14 cellular contexts compared by ENCODE assay signal in genomic region chr3:52210037-52210436, GRCh38. TPM values are rescaled to one million over a fixed set of nuclear protein-coding genes. Genes with fewer than 3 reads are reported as not detected.
A peak's percentile ranks its signal among the peaks of the same experiment; 100 is the strongest.
DNase-seq lines count a peak whose midpoint lies in the region; ATAC-seq and TF ChIP-seq lines count a peak whose summit lies in the region.
"Had no signal": no experiment of that assay in that cellular context is flagged by ENCODE, and none has a peak within 500 bp of the region (broad histone marks: within the 10 kb centered on the region; RNA-seq: fewer than 3 reads in every experiment).

No MANE protein-coding gene starts in this region.

- H3K9ac ChIP-seq in PC-3 (ENCODE audit: low read length) (0 out of 2 replicates have a peak overlapping the region, but pooled peaks have one; percentile 5), liver (ENCODE audit: low read depth in 1 of 2, low read length in 2 of 2) (no peak overlapping the region)

- H3K9me3 ChIP-seq in PC-3 (ENCODE audit: low read length) (no peaks in the 10 kb centered on the region), liver (ENCODE audit: control insufficient read depth in 4 of 4, low read length in 3 of 4) (no peaks in the 10 kb centered on the region)
- H3K9me3 ChIP-seq: HAP-1 had no signal

- H4K20me1 ChIP-seq in PC-3 (ENCODE audit: low read length) = no peaks in the 10 kb centered on the region

- 0 out of 2 replicates have a peak, but pooled peaks cover 13% of the 10 kb centered on the region for H3K79me2 ChIP-seq in PC-3 (ENCODE audit: low read length)

- no peak overlapping the region for H3K4me3 ChIP-seq in PC-3 (ENCODE audit: low read length)
- H3K4me3 ChIP-seq in liver (ENCODE audit: low read depth in 1 of 3, low read length in 3 of 3) = no peak overlapping the region
- H3K4me3 ChIP-seq: HAP-1, SK-N-MC had no signal

- peak overlapping the region; percentile 20 for H3K4me2 ChIP-seq in PC-3 (ENCODE audit: low read length)

- CTCF ChIA-PET in PC-3 (lab: Charles Lee) = no interaction called here

- H3K4me3 Mint-ChIP-seq in stimulated activated effector memory CD8-positive, alpha-beta T cell treated with anti-CD3 and anti-CD28 coated beads, Interleukin-12 subunit alpha, Interleukin-12 subunit beta, amount 100 ng/mL, for 72 hours = no peak overlapping the region
- H3K4me3 Mint-ChIP-seq: IgD-negative memory B cell had no signal

- TF ChIP-seq CTCF in C4-2B (conservative IDR thresholded peaks at IDR 0.05) = no peak
- TF ChIP-seq CTCF in PC-3 (conservative IDR thresholded peaks at IDR 0.05; ENCODE audit: low read depth, low read length) = no peak
- no peak for TF ChIP-seq CTCF in liver (IDR thresholded peaks at IDR 0.05; ENCODE audit: low read depth, low read length, missing input control)

- H3K9me3 Mint-ChIP-seq in stimulated activated effector memory CD8-positive, alpha-beta T cell treated with anti-CD3 and anti-CD28 coated beads, Interleukin-12 subunit alpha, Interleukin-12 subunit beta, amount 100 ng/mL, for 72 hours = no peaks in the 10 kb centered on the region
- H3K9me3 Mint-ChIP-seq: IgD-negative memory B cell had no signal

- DNase-seq in PC-3 (no peak), inferior parietal cortex (ENCODE audit: extremely low spot score) (no peak), T-helper 1 cell (no peak), DMS53 (lab: John Stamatoyannopoulos, UW) (no peak), iPS-NIHi7 (ENCODE audit: extremely low spot score) (no peak)
- DNase-seq in stimulated activated effector memory CD8-positive, alpha-beta T cell treated with anti-CD3 and anti-CD28 coated beads, Interleukin-12 subunit alpha, Interleukin-12 subunit beta, amount 100 ng/mL, for 72 hours (ENCODE audit: low spot score in 2 of 2) = no peak
- DNase-seq: NCI-H1436, NCI-H2081 treated with DMSO at 0.1 percent for 48 hours, NCI-H446 had no signal

- peak overlapping the region; percentile 9 for H3K27ac Mint-ChIP-seq in stimulated activated effector memory CD8-positive, alpha-beta T cell treated with anti-CD3 and anti-CD28 coated beads, Interleukin-12 subunit alpha, Interleukin-12 subunit beta, amount 100 ng/mL, for 72 hours

- H3K27me3 ChIP-seq in PC-3 (ENCODE audit: low read length) = no peaks in the 10 kb centered on the region
- no peaks in the 10 kb centered on the region for H3K27me3 ChIP-seq in liver (ENCODE audit: control insufficient read depth in 4 of 4, insufficient read depth in 4 of 4, low read length in 3 of 4)

- no peak overlapping the region for H2AFZ ChIP-seq in PC-3 (ENCODE audit: low read length)

- H3K36me3 ChIP-seq in PC-3 (ENCODE audit: low read depth, low read length) (peaks cover 87% of the 10 kb centered on the region), liver (ENCODE audit: control insufficient read depth in 4 of 4, insufficient read depth in 3 of 4, low read depth in 1 of 4, low read length in 3 of 4) (peaks cover 22 to 82% (median 76%) of the 10 kb centered on the region in 4 donors)

- peaks cover 31% of the 10 kb centered on the region for H3K4me1 ChIP-seq in PC-3 (ENCODE audit: insufficient read depth, low read length)
- H3K4me1 ChIP-seq in liver (ENCODE audit: control insufficient read depth in 4 of 4, insufficient read depth in 4 of 4, low read length in 3 of 4) = peaks cover 3 to 67% (median 47%) of the 10 kb centered on the region in 4 donors
- H3K4me1 ChIP-seq: HAP-1 had no signal

- H3K27ac ChIP-seq in C4-2B = peak overlapping the region; percentile 53
- peak overlapping the region; percentile 53 for H3K27ac ChIP-seq in PC-3 (ENCODE audit: low read length)
- peak overlapping the region; percentile 85 to 96 for H3K27ac ChIP-seq in liver (ENCODE audit: low read depth in 1 of 2, low read length in 2 of 2)
- H3K27ac ChIP-seq: SK-N-MC had no signal

- TF ChIP-seq RAD21 in liver (IDR thresholded peaks at IDR 0.05) = no peak

- H3F3A ChIP-seq in PC-3 (ENCODE audit: low read length, unreplicated experiment) = peaks cover 5% of the 10 kb centered on the region

- ATAC-seq in PC-3 = no peak
- no peak for ATAC-seq in stimulated activated effector memory CD8-positive, alpha-beta T cell treated with anti-CD3 and anti-CD28 coated beads, Interleukin-12 subunit alpha, Interleukin-12 subunit beta, amount 100 ng/mL, for 72 hours

- peaks cover 12% of the 10 kb centered on the region for H3K4me1 Mint-ChIP-seq in stimulated activated effector memory CD8-positive, alpha-beta T cell treated with anti-CD3 and anti-CD28 coated beads, Interleukin-12 subunit alpha, Interleukin-12 subunit beta, amount 100 ng/mL, for 72 hours

- intact Hi-C loops in PC-3 (cut with micrococcal nuclease) = loop anchor here (10.0 kb wide), 1 partner anchor 155 kb away; the partner anchor contains the start of gene DUSP7

- POLR2A ChIA-PET in PC-3 (lab: Charles Lee; ENCODE audit: unreplicated experiment) = no interaction called here

- H3K9me2 ChIP-seq in PC-3 (replicated peaks; ENCODE audit: low read length) = no peaks in the 10 kb centered on the region

- BruUV-seq in PC-3 (replicated peaks; lab: Mats Ljungman, UMichigan) = TSS peak; percentile 95

- H3K36me3 Mint-ChIP-seq in stimulated activated effector memory CD8-positive, alpha-beta T cell treated with anti-CD3 and anti-CD28 coated beads, Interleukin-12 subunit alpha, Interleukin-12 subunit beta, amount 100 ng/mL, for 72 hours = peaks cover 100% of the 10 kb centered on the region

TF ChIP-seq in liver, 16 proteins besides CTCF, POLR2A, EP300 and RAD21:
- peak in 1 of 2 donors; percentile 2 for TF ChIP-seq HNF4A (conservative IDR thresholded peaks at IDR 0.05)
- TF ChIP-seq ATF3 (IDR thresholded peaks at IDR 0.05) = no peak

RNA-seq across cellular contexts. Expression of gene ALAS1, which starts 12.1 kb away (rescaled TPM):
- 63.5 and 69.5 TPM in 2 replicates for total RNA-seq in PC-3 (2014; rRNA removed)
- 100 to 1,000 TPM in 1 of 2 donors, 10 to 100 TPM in 1; 32.3 to 129 TPM for total RNA-seq in liver
- 100 to 1,000 TPM; 145 to 421 TPM for polyA plus RNA-seq in liver

RNA-seq across cellular contexts. Expression of gene TLR9, which starts 15.4 kb away (rescaled TPM):
- not detected in 2 replicates for total RNA-seq in PC-3 (2014; rRNA removed)
- not detected for total RNA-seq in liver
- under 1 TPM in 1 of 2 donors, not detected in 1; 0.02 TPM for polyA plus RNA-seq in liver

RNA-seq across cellular contexts. Expression of gene TWF2, which starts 28.9 kb away (rescaled TPM):
- total RNA-seq in PC-3 (2014; rRNA removed) (147 and 166 TPM in 2 replicates), liver (10 to 100 TPM; 12.7 to 26.3 TPM)
- 10 to 100 TPM; 12.0 to 22.6 TPM for polyA plus RNA-seq in liver

RNA-seq across cellular contexts. Expression of gene PPM1M, which starts 35.5 kb away (rescaled TPM):
- total RNA-seq in PC-3 (2014; rRNA removed) (8.5 and 12.4 TPM in 2 replicates), liver (1 to 10 TPM; 5.5 TPM)
- polyA plus RNA-seq in liver = 1 to 10 TPM; 2.8 to 3.8 TPM

RNA-seq across cellular contexts. Expression of gene POC1A, which starts 55.8 kb away (rescaled TPM):
- total RNA-seq in PC-3 (2014; rRNA removed) (41.5 and 43.0 TPM in 2 replicates), liver (10 to 100 TPM in 1 of 2 donors, 1 to 10 TPM in 1; 2.8 to 12.7 TPM)
- polyA plus RNA-seq in liver = 1 to 10 TPM; 1.4 to 6.8 TPM
